Comparison of ENCODE assay signal across 8 cellular contexts in the genomic region with DNA sequence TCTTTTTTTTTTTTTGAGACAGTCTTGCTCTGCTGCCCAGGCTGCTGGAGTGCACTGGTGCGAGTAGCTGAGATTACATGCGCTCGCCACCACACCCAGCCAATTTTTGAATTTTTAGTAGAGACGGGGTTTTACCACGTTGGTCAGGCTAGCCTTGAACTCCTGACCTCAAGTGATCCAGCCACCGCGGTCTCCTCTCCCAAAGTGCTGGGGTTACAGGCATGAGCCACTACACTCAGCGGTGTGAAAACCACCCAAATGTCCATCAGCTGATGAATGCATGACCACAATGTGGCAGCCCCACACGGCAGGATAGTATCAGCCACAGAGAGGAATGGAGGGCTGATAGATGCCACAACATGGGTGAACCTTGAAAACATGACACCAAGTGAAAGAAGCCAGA. TPM values are rescaled to one million over a fixed set of nuclear protein-coding genes. Genes with fewer than 3 reads are reported as not detected.
DNase-seq lines count a peak whose midpoint lies in the region; ATAC-seq and TF ChIP-seq lines count a peak whose summit lies in the region.

No MANE protein-coding gene starts in this region.

- no peaks in the 10 kb centered on the region for H3K79me2 ChIP-seq in mammary epithelial cell (ENCODE audit: insufficient read depth, low read length)

- H3K4me3 Mint-ChIP-seq in activated naive CD8-positive, alpha-beta T cell treated with anti-CD3 and anti-CD28 coated beads, Interleukin-2, amount 10 ng/mL, durations not matched to agents 7 days and 5 days = peak overlapping the region; percentile 35

- ATAC-seq in GM19025 (IDR thresholded peaks at IDR 0.05; ENCODE audit: low read depth, unreplicated experiment) (peak; percentile 39), HG03571 (IDR thresholded peaks at IDR 0.05; ENCODE audit: unreplicated experiment) (peak; percentile 47)
- ATAC-seq in activated naive CD8-positive, alpha-beta T cell treated with anti-CD3 and anti-CD28 coated beads, Interleukin-2, amount 10 ng/mL, durations not matched to agents 7 days and 5 days (ENCODE audit: low read depth) = no peak

- peaks cover 3% of the 10 kb centered on the region for H3K36me3 Mint-ChIP-seq in activated naive CD8-positive, alpha-beta T cell treated with anti-CD3 and anti-CD28 coated beads, Interleukin-2, amount 10 ng/mL, durations not matched to agents 7 days and 5 days

- peaks cover 73% of the 10 kb centered on the region for H3K4me1 ChIP-seq in BLaER1
- peaks cover 12% of the 10 kb centered on the region for H3K4me1 ChIP-seq in mammary epithelial cell (ENCODE audit: insufficient read depth, low read length)

- no peak overlapping the region for H3K27ac ChIP-seq in BLaER1
- no peak overlapping the region for H3K27ac ChIP-seq in mammary epithelial cell (ENCODE audit: insufficient read depth, low read depth, low read length)

- BruUV-seq in mammary epithelial cell (replicated peaks; lab: Mats Ljungman, UMichigan) = no TSS peak

- H2AFZ ChIP-seq in mammary epithelial cell (ENCODE audit: low read depth, low read length) = no peak overlapping the region

- H3K27ac Mint-ChIP-seq in activated naive CD8-positive, alpha-beta T cell treated with anti-CD3 and anti-CD28 coated beads, Interleukin-2, amount 10 ng/mL, durations not matched to agents 7 days and 5 days = no peak overlapping the region

- peaks cover 2% of the 10 kb centered on the region for H3K9me3 Mint-ChIP-seq in activated naive CD8-positive, alpha-beta T cell treated with anti-CD3 and anti-CD28 coated beads, Interleukin-2, amount 10 ng/mL, durations not matched to agents 7 days and 5 days

- intact Hi-C loops in mammary epithelial cell (cut with micrococcal nuclease) = no loop called here

- TF ChIP-seq CTCF in mammary epithelial cell (conservative IDR thresholded peaks at IDR 0.05 in 1 of 2, IDR thresholded peaks at IDR 0.05 in 1 of 2; ENCODE audit: extremely low read depth in 1 of 2, insufficient read depth in 1 of 2, low read depth in 1 of 2, low read length in 2 of 2) = no peak

- H3K27me3 Mint-ChIP-seq in activated naive CD8-positive, alpha-beta T cell treated with anti-CD3 and anti-CD28 coated beads, Interleukin-2, amount 10 ng/mL, durations not matched to agents 7 days and 5 days = no peaks in the 10 kb centered on the region

- no peak for DNase-seq in activated naive CD8-positive, alpha-beta T cell treated with anti-CD3 and anti-CD28 coated beads, Interleukin-2, amount 10 ng/mL, durations not matched to agents 7 days and 5 days
- DNase-seq in mammary epithelial cell (no peak), globus pallidus (ENCODE audit: low spot score) (no peak), COR-L47 (lab: John Stamatoyannopoulos, UW) (no peak), NCI-H1048 (lab: John Stamatoyannopoulos, UW) (no peak)

- CTCF ChIA-PET in mammary epithelial cell (lab: Charles Lee; ENCODE audit: low non-redundant PET) = no interaction called here

- peak overlapping the region; percentile 96 for H3K4me2 ChIP-seq in BLaER1
- no peak overlapping the region for H3K4me2 ChIP-seq in mammary epithelial cell (ENCODE audit: insufficient read depth, low read depth, low read length)

- peaks cover 21% of the 10 kb centered on the region; the same call in 1 of the 2 replicates for H3K36me3 ChIP-seq in BLaER1
- no peaks in the 10 kb centered on the region for H3K36me3 ChIP-seq in mammary epithelial cell (ENCODE audit: insufficient read depth, low read length)

- 0 out of 2 replicates have a peak, but pooled peaks cover 6% of the 10 kb centered on the region for H3K27me3 ChIP-seq in BLaER1
- H3K27me3 ChIP-seq in mammary epithelial cell (ENCODE audit: insufficient read depth, low read length) = peaks cover 9% of the 10 kb centered on the region

- in situ Hi-C loops in mammary epithelial cell (cut with MboI; ENCODE audit: low sequenced_read_pairs in 2 of 2) = no loop called here

- H4K20me1 ChIP-seq in BLaER1 (peaks cover 25% of the 10 kb centered on the region), mammary epithelial cell (ENCODE audit: insufficient read depth, low read length) (no peaks in the 10 kb centered on the region)

- H3K9ac ChIP-seq in BLaER1 (no peak overlapping the region), mammary epithelial cell (ENCODE audit: insufficient read depth, low read length) (no peak overlapping the region)

- H3K4me3 ChIP-seq in BLaER1 = no peak overlapping the region
- H3K4me3 ChIP-seq in mammary epithelial cell (replicated peaks in 1 of 3; ENCODE audit: insufficient read depth in 1 of 3, low read depth in 2 of 3, low read length in 3 of 3) = no peak overlapping the region

- 67% methylated on average over 8 of the region's 9 CpGs for WGBS in mammary epithelial cell (ENCODE audit: low coverage, missing lambda C conversion rate)

- POLR2A ChIA-PET in activated naive CD8-positive, alpha-beta T cell treated with anti-CD3 and anti-CD28 coated beads, Interleukin-2, amount 10 ng/mL, durations not matched to agents 7 days and 5 days (lab: Charles Lee) = interaction anchor here (0.6 kb wide), 1 partner anchor 106 kb away, joined by 3 read pairs; no protein-coding TSS in a partner anchor

- H3K9me3 ChIP-seq in BLaER1 (peaks cover 11% of the 10 kb centered on the region), mammary epithelial cell (replicated peaks; ENCODE audit: insufficient read depth, low read length) (peaks cover 6% of the 10 kb centered on the region)

- dilution Hi-C loops in mammary epithelial cell (cut with HindIII; ENCODE audit: low sequenced_read_pairs) = no loop called here

- peaks cover 13% of the 10 kb centered on the region for H3K4me1 Mint-ChIP-seq in activated naive CD8-positive, alpha-beta T cell treated with anti-CD3 and anti-CD28 coated beads, Interleukin-2, amount 10 ng/mL, durations not matched to agents 7 days and 5 days

RNA-seq across cellular contexts. Expression of a gene that starts 2.1 kb away (rescaled TPM):
- total RNA-seq in activated naive CD8-positive, alpha-beta T cell treated with anti-CD3 and anti-CD28 coated beads, Interleukin-2, amount 10 ng/mL, durations not matched to agents 7 days and 5 days = 10 to 100 TPM; 17.2 to 19.0 TPM
- 1 to 10 TPM; 3.0 to 4.5 TPM for total RNA-seq in mammary epithelial cell
- polyA plus RNA-seq in mammary epithelial cell = 4.7 TPM
- 1.7 TPM for polyA minus RNA-seq in mammary epithelial cell

RNA-seq across cellular contexts. Expression of a gene that starts 25.2 kb away (rescaled TPM):
- total RNA-seq in activated naive CD8-positive, alpha-beta T cell treated with anti-CD3 and anti-CD28 coated beads, Interleukin-2, amount 10 ng/mL, durations not matched to agents 7 days and 5 days = 10 to 100 TPM; 31.1 to 34.6 TPM
- 10 to 100 TPM; 11.0 to 57.9 TPM for total RNA-seq in mammary epithelial cell
- 61.8 TPM for polyA plus RNA-seq in mammary epithelial cell
- 4.9 TPM for polyA minus RNA-seq in mammary epithelial cell

RNA-seq across cellular contexts. Expression of a gene that starts 25.5 kb away (rescaled TPM):
- 10 to 100 TPM; 18.5 to 18.8 TPM for total RNA-seq in activated naive CD8-positive, alpha-beta T cell treated with anti-CD3 and anti-CD28 coated beads, Interleukin-2, amount 10 ng/mL, durations not matched to agents 7 days and 5 days
- 100 to 1,000 TPM; 188 to 213 TPM for total RNA-seq in mammary epithelial cell
- 141 TPM for polyA plus RNA-seq in mammary epithelial cell
- 78.6 TPM for polyA minus RNA-seq in mammary epithelial cell

RNA-seq across cellular contexts. Expression of a gene that starts 29.9 kb away (rescaled TPM):
- total RNA-seq in activated naive CD8-positive, alpha-beta T cell treated with anti-CD3 and anti-CD28 coated beads, Interleukin-2, amount 10 ng/mL, durations not matched to agents 7 days and 5 days = 10 to 100 TPM; 17.5 to 21.4 TPM
- 1 to 10 TPM; 2.0 to 8.9 TPM for total RNA-seq in mammary epithelial cell
- 7.6 TPM for polyA plus RNA-seq in mammary epithelial cell
- 15.6 TPM for polyA minus RNA-seq in mammary epithelial cell

RNA-seq across cellular contexts. Expression of a gene that starts 57.3 kb away (rescaled TPM):
- 10 to 100 TPM in 1 of 2 experiments, 1 to 10 TPM in 1; 8.5 to 10.0 TPM for total RNA-seq in activated naive CD8-positive, alpha-beta T cell treated with anti-CD3 and anti-CD28 coated beads, Interleukin-2, amount 10 ng/mL, durations not matched to agents 7 days and 5 days
- 10 to 100 TPM; 16.9 to 18.8 TPM for total RNA-seq in mammary epithelial cell
- 9.7 TPM for polyA plus RNA-seq in mammary epithelial cell
- polyA minus RNA-seq in mammary epithelial cell = 2.1 TPM

Comparison
In these comparisons a context has a peak if more than half of its experiments do, and no peak if none do; other contexts are left out.
1. RNA of a gene that starts 25.5 kb away (total RNA-seq): 188 to 213 TPM in mammary epithelial cell; 18.5 to 18.8 TPM in activated naive CD8-positive, alpha-beta T cell treated with anti-CD3 and anti-CD28 coated beads, Interleukin-2, amount 10 ng/mL, durations not matched to agents 7 days and 5 days; every median in the first group is over 4 times any median in the second.